In genomic region chr14:22929104-22929847, GRCh38 we compare ENCODE assay signal across 1 cellular context.
A peak's percentile ranks its signal among the peaks of the same experiment; 100 is the strongest.
TF ChIP-seq lines count a peak whose summit lies in the region.

TSS of gene PRMT5 (minus strand) at chr14:22929376. CDS start at chr14:22929361, 15 bp downstream.

TF ChIP-seq in HepG2, 621 proteins besides CTCF, POLR2A, EP300 and RAD21 (continued from another document and continues in another):
- TF ChIP-seq TFE3 (CRISPR knock-in tag; IDR thresholded peaks at IDR 0.05): peak; percentile 66; the same call in 1 of the 2 replicates
- peak; percentile 95 for TF ChIP-seq KLF9 (CRISPR knock-in tag; IDR thresholded peaks at IDR 0.05; ENCODE audit: low read depth)
- no peak; the same call in 1 of the 2 replicates for TF ChIP-seq THAP8 (CRISPR knock-in tag; IDR thresholded peaks at IDR 0.05; ENCODE audit: borderline replicate concordance)
- TF ChIP-seq ZNF329 (CRISPR knock-in tag; IDR thresholded peaks at IDR 0.05; ENCODE audit: low read depth): peak; percentile 64
- peak; percentile 79; the same call in 1 of the 2 replicates for TF ChIP-seq ARID2 (CRISPR knock-in tag; IDR thresholded peaks at IDR 0.05; ENCODE audit: borderline replicate concordance)
- no peak for TF ChIP-seq JARID2 (CRISPR knock-in tag; IDR thresholded peaks at IDR 0.05; ENCODE audit: insufficient replicate concordance)
- TF ChIP-seq NFKBIZ (CRISPR knock-in tag; IDR thresholded peaks at IDR 0.05): peak; percentile 65
- peak; percentile 89 for TF ChIP-seq RFX5 (IDR thresholded peaks at IDR 0.05; ENCODE audit: low read depth, low read length)
- no peak for TF ChIP-seq ZNF646 (CRISPR knock-in tag; IDR thresholded peaks at IDR 0.05)
- TF ChIP-seq SYNCRIP (IDR thresholded peaks at IDR 0.05; ENCODE audit: insufficient read depth, low read depth, low read length): no peak
- TF ChIP-seq ATF7-NPFF (CRISPR knock-in tag; IDR thresholded peaks at IDR 0.05; ENCODE audit: low read depth): peak; percentile 98
- TF ChIP-seq FLYWCH1 (CRISPR knock-in tag; IDR thresholded peaks at IDR 0.05): peak; percentile 80; the same call in 1 of the 2 replicates
- no peak for TF ChIP-seq CBX2 (IDR thresholded peaks at IDR 0.05; ENCODE audit: low read depth, low read length)
- TF ChIP-seq CBX2 (CRISPR knock-in tag; IDR thresholded peaks at IDR 0.05; ENCODE audit: low read depth): peak; percentile 87; the same call in 1 of the 2 replicates
- no peak; the same call in 1 of the 2 replicates for TF ChIP-seq ZNF839 (CRISPR knock-in tag; IDR thresholded peaks at IDR 0.05; ENCODE audit: borderline replicate concordance)
- peak; percentile 91 for TF ChIP-seq ZBTB38 (CRISPR knock-in tag; IDR thresholded peaks at IDR 0.05)
- peak; percentile 94 for TF ChIP-seq ZBTB26 (CRISPR knock-in tag; IDR thresholded peaks at IDR 0.05; ENCODE audit: borderline replicate concordance)
- TF ChIP-seq ZNF337 (CRISPR knock-in tag; IDR thresholded peaks at IDR 0.05; ENCODE audit: borderline replicate concordance, low read depth): peak; percentile 99
- TF ChIP-seq ZNF546 (CRISPR knock-in tag; conservative IDR thresholded peaks at IDR 0.05): peak; percentile 98
- peak; percentile 99 for TF ChIP-seq ZNF580 (CRISPR knock-in tag; IDR thresholded peaks at IDR 0.05; ENCODE audit: borderline replicate concordance, low read depth)
- TF ChIP-seq ZNF749 (CRISPR knock-in tag; IDR thresholded peaks at IDR 0.05; ENCODE audit: borderline replicate concordance): peak; percentile 76
- peak; percentile 97 for TF ChIP-seq KLF11 (CRISPR knock-in tag; IDR thresholded peaks at IDR 0.05)
- peak; percentile 87 for TF ChIP-seq ZBTB43 (CRISPR knock-in tag; conservative IDR thresholded peaks at IDR 0.05)
- peak; percentile 72; the same call in 1 of the 2 replicates for TF ChIP-seq ESRRA (CRISPR knock-in tag; IDR thresholded peaks at IDR 0.05; ENCODE audit: low read depth)
- TF ChIP-seq SALL2 (CRISPR knock-in tag; IDR thresholded peaks at IDR 0.05): peak; percentile 90
- TF ChIP-seq ZBTB1 (CRISPR knock-in tag; IDR thresholded peaks at IDR 0.05; ENCODE audit: borderline replicate concordance): peak; percentile 93; the same call in 1 of the 2 replicates
- peak; percentile 64; the same call in 1 of the 2 replicates for TF ChIP-seq ZNF263 (CRISPR knock-in tag; IDR thresholded peaks at IDR 0.05)
- TF ChIP-seq ZNF615 (CRISPR knock-in tag; IDR thresholded peaks at IDR 0.05; ENCODE audit: borderline replicate concordance): peak; percentile 79; the same call in 1 of the 2 replicates
- peak; percentile 92 for TF ChIP-seq MIXL1 (CRISPR knock-in tag; IDR thresholded peaks at IDR 0.05)
- peak; percentile 100 for TF ChIP-seq KDM2A (CRISPR knock-in tag; IDR thresholded peaks at IDR 0.05; ENCODE audit: borderline replicate concordance, low read depth)
- no peak for TF ChIP-seq PLSCR1 (CRISPR knock-in tag; IDR thresholded peaks at IDR 0.05; ENCODE audit: borderline replicate concordance)
- TF ChIP-seq USF2 (IDR thresholded peaks at IDR 0.05; ENCODE audit: low read depth, low read length): no peak
- TF ChIP-seq USF2 (CRISPR knock-in tag; IDR thresholded peaks at IDR 0.05; ENCODE audit: borderline replicate concordance): no peak; the same call in 1 of the 2 replicates
- no peak for TF ChIP-seq ZNF10 (CRISPR knock-in tag; IDR thresholded peaks at IDR 0.05; ENCODE audit: borderline replicate concordance, low read depth)
- no peak for TF ChIP-seq ZNF121 (CRISPR knock-in tag; IDR thresholded peaks at IDR 0.05)
- peak; percentile 42; the same call in 1 of the 2 replicates for TF ChIP-seq SNAPC2 (CRISPR knock-in tag; IDR thresholded peaks at IDR 0.05)
- TF ChIP-seq CSRNP2 (CRISPR knock-in tag; conservative IDR thresholded peaks at IDR 0.05; ENCODE audit: low read depth): no peak; the same call in 1 of the 2 replicates
- TF ChIP-seq ZNF430 (CRISPR knock-in tag; IDR thresholded peaks at IDR 0.05): peak; percentile 97
- TF ChIP-seq RORA (CRISPR knock-in tag; IDR thresholded peaks at IDR 0.05): no peak
- TF ChIP-seq NR1H2 (CRISPR knock-in tag; IDR thresholded peaks at IDR 0.05; ENCODE audit: borderline replicate concordance, low read depth): no peak; the same call in 1 of the 2 replicates
- peak; percentile 100 for TF ChIP-seq ZSCAN25 (CRISPR knock-in tag; IDR thresholded peaks at IDR 0.05)
- TF ChIP-seq SNAI1 (CRISPR knock-in tag; IDR thresholded peaks at IDR 0.05; ENCODE audit: borderline replicate concordance): no peak; the same call in 1 of the 2 replicates
- TF ChIP-seq HMGA1 (CRISPR knock-in tag; conservative IDR thresholded peaks at IDR 0.05): no peak
- TF ChIP-seq TSC22D2 (CRISPR knock-in tag; IDR thresholded peaks at IDR 0.05; ENCODE audit: borderline replicate concordance): peak; percentile 88
- peak; percentile 95 for TF ChIP-seq GATAD1 (CRISPR knock-in tag; IDR thresholded peaks at IDR 0.05)
